8 cellular contexts compared by ENCODE assay signal in genomic region chr6:27873101-27874030, GRCh38. TPM values are rescaled to one million over a fixed set of nuclear protein-coding genes. Genes with fewer than 3 reads are reported as not detected.
DNase-seq lines count a peak whose midpoint lies in the region; ATAC-seq lines count a peak whose summit lies in the region.

No MANE protein-coding gene starts in this region.

- ATAC-seq in GM18517 (IDR thresholded peaks at IDR 0.05; ENCODE audit: unreplicated experiment) (peak; percentile 19), left ventricle myocardium superior (peak; percentile 72), sciatic nerve (peak; percentile 70)
- ATAC-seq in activated naive CD8-positive, alpha-beta T cell treated with anti-CD3 and anti-CD28 coated beads, Interleukin-2, amount 50 U/mL, for 24 hours, result peak; percentile 70

- no peaks in the 10 kb centered on the region for H3K9me3 ChIP-seq in HUES48 (ENCODE audit: control insufficient read depth, insufficient read depth, low read length)

- intact Hi-C loops in left ventricle myocardium superior (cut with micrococcal nuclease), result no loop called here
- intact Hi-C loops in sciatic nerve (cut with DNase I), result no loop called here

- DNase-seq in SK-N-DZ (ENCODE audit: low spot score), result peak; percentile 88
- DNase-seq in activated naive CD8-positive, alpha-beta T cell treated with anti-CD3 and anti-CD28 coated beads, Interleukin-2, amount 50 U/mL, for 24 hours, result peak; percentile 80
- DNase-seq in left ventricle myocardium superior, result peak; percentile 62
- DNase-seq in sciatic nerve (ENCODE audit: low spot score), result peak; percentile 72
- no peak for DNase-seq in NCI-H1694 (lab: John Stamatoyannopoulos, UW)
- DNase-seq in ACHN, result no peak

- H3K9ac ChIP-seq in HUES48 (ENCODE audit: low read depth, low read length), result peak overlapping the region; percentile 97

- peak overlapping the region; percentile 98 for H3K27ac ChIP-seq in HUES48 (ENCODE audit: low read depth, low read length)

- in situ Hi-C loops in ACHN (cut with HindIII; ENCODE audit: low pct_ligation_motif_present, low pct_unique_long_range_greater_than_20kb, low sequenced_read_pairs), result no loop called here

- H3K27me3 ChIP-seq in HUES48 (ENCODE audit: control insufficient read depth, insufficient read depth, low read length), result no peaks in the 10 kb centered on the region

- H3K4me3 ChIP-seq in HUES48 (ENCODE audit: low read depth, low read length), result peak overlapping the region; percentile 74

- H3K36me3 ChIP-seq in HUES48 (ENCODE audit: control insufficient read depth, insufficient read depth, low read length), result no peaks in the 10 kb centered on the region

- peak overlapping the region; percentile 97 for H3K27ac Mint-ChIP-seq in activated naive CD8-positive, alpha-beta T cell treated with anti-CD3 and anti-CD28 coated beads, Interleukin-2, amount 50 U/mL, for 24 hours

- no peaks in the 10 kb centered on the region for H3K9me3 Mint-ChIP-seq in activated naive CD8-positive, alpha-beta T cell treated with anti-CD3 and anti-CD28 coated beads, Interleukin-2, amount 50 U/mL, for 24 hours

- peak overlapping the region; percentile 89 for H3K4me3 Mint-ChIP-seq in activated naive CD8-positive, alpha-beta T cell treated with anti-CD3 and anti-CD28 coated beads, Interleukin-2, amount 50 U/mL, for 24 hours

- H3K36me3 Mint-ChIP-seq in activated naive CD8-positive, alpha-beta T cell treated with anti-CD3 and anti-CD28 coated beads, Interleukin-2, amount 50 U/mL, for 24 hours (ENCODE audit: low read depth), result peaks cover 9% of the 10 kb centered on the region

- peaks cover 18% of the 10 kb centered on the region for H3K4me1 ChIP-seq in HUES48 (ENCODE audit: control insufficient read depth, insufficient read depth, low read length)

- H3K4me1 Mint-ChIP-seq in activated naive CD8-positive, alpha-beta T cell treated with anti-CD3 and anti-CD28 coated beads, Interleukin-2, amount 50 U/mL, for 24 hours, result peaks cover 40% of the 10 kb centered on the region

- peaks cover 6% of the 10 kb centered on the region for H3K27me3 Mint-ChIP-seq in activated naive CD8-positive, alpha-beta T cell treated with anti-CD3 and anti-CD28 coated beads, Interleukin-2, amount 50 U/mL, for 24 hours

RNA-seq across cellular contexts. Expression of gene OR2B2, which starts 38.8 kb away (rescaled TPM):
- not detected in 2 replicates for polyA plus RNA-seq in SK-N-DZ (2014; cell fraction: cytosol; rRNA removed)
- polyA plus RNA-seq in SK-N-DZ (2014; cell fraction: nucleus; rRNA removed), result not detected in 2 replicates
- total RNA-seq in left ventricle myocardium superior (not detected), sciatic nerve (not detected)

Comparison
In these comparisons a context has a peak if more than half of its experiments do, and no peak if none do; other contexts are left out.
1. ATAC-seq: peak in every context shown above with its lines; median percentile 72 in left ventricle myocardium superior; 70 in activated naive CD8-positive, alpha-beta T cell treated with anti-CD3 and anti-CD28 coated beads, Interleukin-2, amount 50 U/mL, for 24 hours; 70 in sciatic nerve; 19 in GM18517.
2. DNase-seq: peak in SK-N-DZ (single experiment), activated naive CD8-positive, alpha-beta T cell treated with anti-CD3 and anti-CD28 coated beads, Interleukin-2, amount 50 U/mL, for 24 hours (single experiment), left ventricle myocardium superior (single experiment) and sciatic nerve (single experiment); none in NCI-H1694 (single experiment) and ACHN (single experiment).